In the genomic region with DNA sequence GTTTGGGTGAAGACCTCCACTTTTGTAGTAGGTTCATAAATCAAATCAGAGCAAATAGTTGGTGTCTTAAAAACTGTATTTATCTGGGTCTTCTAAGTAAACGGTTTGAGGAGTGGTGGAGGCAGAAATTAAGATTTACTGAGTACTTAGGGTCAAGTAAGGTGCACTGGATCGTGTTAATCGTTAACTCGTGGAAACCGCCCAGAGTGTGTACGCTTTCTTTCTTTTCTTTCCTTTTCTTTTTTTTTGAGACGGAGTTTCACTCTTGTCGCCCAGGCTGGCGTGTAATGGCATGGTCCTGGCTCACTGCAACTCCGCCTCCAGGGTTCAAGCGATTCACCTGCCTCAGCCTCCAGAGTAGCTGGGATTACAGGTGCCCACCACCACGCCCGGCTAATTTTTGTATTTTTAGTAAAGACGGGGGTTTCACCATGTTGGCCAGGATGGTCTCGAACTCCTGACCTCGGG, we compare ENCODE assay signal across 1 cellular context.
TF ChIP-seq lines count a peak whose summit lies in the region.

No MANE protein-coding gene starts in this region.

TF ChIP-seq in GM12878, 131 proteins besides CTCF, POLR2A, EP300 and RAD21:
- TF ChIP-seq, protein P1, sequence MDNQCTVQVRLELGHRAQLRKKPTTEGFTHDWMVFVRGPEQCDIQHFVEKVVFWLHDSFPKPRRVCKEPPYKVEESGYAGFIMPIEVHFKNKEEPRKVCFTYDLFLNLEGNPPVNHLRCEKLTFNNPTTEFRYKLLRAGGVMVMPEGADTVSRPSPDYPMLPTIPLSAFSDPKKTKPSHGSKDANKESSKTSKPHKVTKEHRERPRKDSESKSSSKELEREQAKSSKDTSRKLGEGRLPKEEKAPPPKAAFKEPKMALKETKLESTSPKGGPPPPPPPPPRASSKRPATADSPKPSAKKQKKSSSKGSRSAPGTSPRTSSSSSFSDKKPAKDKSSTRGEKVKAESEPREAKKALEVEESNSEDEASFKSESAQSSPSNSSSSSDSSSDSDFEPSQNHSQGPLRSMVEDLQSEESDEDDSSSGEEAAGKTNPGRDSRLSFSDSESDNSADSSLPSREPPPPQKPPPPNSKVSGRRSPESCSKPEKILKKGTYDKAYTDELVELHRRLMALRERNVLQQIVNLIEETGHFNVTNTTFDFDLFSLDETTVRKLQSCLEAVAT (IDR thresholded peaks at IDR 0.05), result peak; percentile 93
